Comparison of ENCODE assay signal across 8 cellular contexts in genomic region chr1:182084487-182085316, GRCh38. TPM values are rescaled to one million over a fixed set of nuclear protein-coding genes. Genes with fewer than 3 reads are reported as not detected.
DNase-seq lines count a peak whose midpoint lies in the region; ATAC-seq and FAIRE-seq lines count a peak whose summit lies in the region.

No MANE protein-coding gene starts in this region.

- H4K8ac ChIP-seq in mesendoderm (ENCODE audit: low read depth, low read length) = no peak overlapping the region

- no peak overlapping the region for H2BK5ac ChIP-seq in mesendoderm (ENCODE audit: low read length)

- H3K27ac ChIP-seq in mesendoderm (ENCODE audit: low read depth, low read length) = no peak overlapping the region

- H3K18ac ChIP-seq in mesendoderm (ENCODE audit: low read length) = no peak overlapping the region

- no peak overlapping the region for H3K23ac ChIP-seq in mesendoderm (ENCODE audit: low read length)

- H2BK120ac ChIP-seq in mesendoderm (ENCODE audit: low read depth, low read length) = no peak overlapping the region

- FAIRE-seq in endometrium (lab: Jason Lieb, UNC) = peak; percentile 41

- H3K56ac ChIP-seq in mesendoderm (ENCODE audit: low read length) = peak overlapping the region; percentile 51

- no peak overlapping the region for H2AK5ac ChIP-seq in mesendoderm (ENCODE audit: low read length)

- peak overlapping the region; percentile 12 for H3K9ac ChIP-seq in mesendoderm (ENCODE audit: low read length)

- WGBS in mesendoderm (ENCODE audit: extremely low coverage, insufficient coverage, low lambda C conversion rate) = no CpG with 5 or more reads among the region's 8 CpGs

- no peaks in the 10 kb centered on the region for H3K4me1 ChIP-seq in mesendoderm (ENCODE audit: control insufficient read depth, low read depth, low read length)

- H3K79me1 ChIP-seq in mesendoderm (ENCODE audit: low read length) = no peaks in the 10 kb centered on the region

- H3K4me3 ChIP-seq in mesendoderm (ENCODE audit: low read length) = no peak overlapping the region

- no peak overlapping the region for H4K5ac ChIP-seq in mesendoderm (ENCODE audit: low read length)

- peak; percentile 61 for ATAC-seq in GM18909 (IDR thresholded peaks at IDR 0.05; ENCODE audit: poor library complexity, unreplicated experiment)

- no peaks in the 10 kb centered on the region for H3K79me2 ChIP-seq in mesendoderm (ENCODE audit: control insufficient read depth, insufficient read depth, low read length)

- H3K4me2 ChIP-seq in mesendoderm (ENCODE audit: low read length) = no peak overlapping the region

- H2BK15ac ChIP-seq in mesendoderm (replicated peaks; ENCODE audit: low read depth) = no peak overlapping the region

- DNase-seq in AG08395 (ENCODE audit: low spot score) (peak; percentile 86), HPDE6-E6E7 (ENCODE audit: extremely low spot score) (peak; percentile 74), NCI-H82 (lab: John Stamatoyannopoulos, UW) (peak; percentile 92), mesendoderm (peak; percentile 95)
- DNase-seq in activated CD8-positive, alpha-beta memory T cell treated with anti-CD3 and anti-CD28 coated beads for 24 hours = peak; percentile 89
- DNase-seq in stimulated activated CD8-positive, alpha-beta memory T cell treated with anti-CD3 and anti-CD28 coated beads, Interleukin-2, amount 100 ng/mL, for 1 hour (ENCODE audit: low read depth in 2 of 2) = peak; percentile 22 to 54

- no peak overlapping the region for H3K4ac ChIP-seq in mesendoderm (ENCODE audit: low read depth, low read length)

- no peaks in the 10 kb centered on the region for H3K36me3 ChIP-seq in mesendoderm (ENCODE audit: control insufficient read depth, insufficient read depth, low read length)

- no peaks in the 10 kb centered on the region for H3K27me3 ChIP-seq in mesendoderm (ENCODE audit: insufficient read depth, low read length, poor library complexity)

RNA-seq across cellular contexts. Expression of gene ZNF648, which starts 23.2 kb away (rescaled TPM):
- polyA plus RNA-seq in mesendoderm (2013, experiment 1 of 2) = 0.28 TPM
- polyA plus RNA-seq in mesendoderm (2013, experiment 2 of 2) = 0.27 TPM

Comparison
In these comparisons a context has a peak if more than half of its experiments do, and no peak if none do; other contexts are left out.
1. DNase-seq: peak in every context shown above with its lines; median percentile 95 in mesendoderm; 92 in NCI-H82; 89 in activated CD8-positive, alpha-beta memory T cell treated with anti-CD3 and anti-CD28 coated beads for 24 hours; 86 in AG08395; 74 in HPDE6-E6E7; 38 in stimulated activated CD8-positive, alpha-beta memory T cell treated with anti-CD3 and anti-CD28 coated beads, Interleukin-2, amount 100 ng/mL, for 1 hour.